Comparison of ENCODE assay signal across 8 cellular contexts in genomic region chr17:59618894-59619312, GRCh38. TPM values are rescaled to one million over a fixed set of nuclear protein-coding genes. Genes with fewer than 3 reads are reported as not detected.
DNase-seq lines count a peak whose midpoint lies in the region; ATAC-seq, FAIRE-seq and TF ChIP-seq lines count a peak whose summit lies in the region.

No MANE protein-coding gene starts in this region.

- ATAC-seq in Right ventricle myocardium inferior: no peak
- no peak for ATAC-seq in activated T-cell treated with anti-CD3 and anti-CD28 coated beads, Interleukin-2, amount 50 U/mL, for 72 hours (replicated peaks in 1 of 2)
- no peak for ATAC-seq in stimulated activated memory B cell treated with anti-CD40 and anti-IgM and Interleukin-4, amounts not matched to agents 10 μg/mL and 1 μg/mL and 100 μg/mL, for 72 hours

- TF ChIP-seq CTCF in right atrium auricular region (IDR thresholded peaks at IDR 0.05): no peak

- peak overlapping the region; percentile 98 for H3K27ac Mint-ChIP-seq in activated T-cell treated with anti-CD3 and anti-CD28 coated beads, Interleukin-2, amount 50 U/mL, for 72 hours
- H3K27ac Mint-ChIP-seq in stimulated activated memory B cell treated with anti-CD40 and anti-IgM and Interleukin-4, amounts not matched to agents 10 μg/mL and 1 μg/mL and 100 μg/mL, for 72 hours: peak overlapping the region; percentile 95

- H3K27me3 ChIP-seq in right atrium auricular region (no peaks in the 10 kb centered on the region), iPS-15b (ENCODE audit: control insufficient read depth, insufficient read depth, low read length) (no peaks in the 10 kb centered on the region)

- H3K9me3 ChIP-seq in right atrium auricular region (no peaks in the 10 kb centered on the region), iPS-15b (ENCODE audit: control insufficient read depth, insufficient read depth, low read length) (no peaks in the 10 kb centered on the region)

- DNase-seq in right atrium auricular region (ENCODE audit: low spot score) (no peak), Right ventricle myocardium inferior (ENCODE audit: missing footprints) (no peak), medulla oblongata (ENCODE audit: extremely low spot score) (no peak), occipital lobe (lab: John Stamatoyannopoulos, UW) (no peak), urothelium cell line (ENCODE audit: low spot score) (no peak)
- DNase-seq in activated T-cell treated with anti-CD3 and anti-CD28 coated beads, Interleukin-2, amount 50 U/mL, for 72 hours: no peak

- H3K4me1 Mint-ChIP-seq in activated T-cell treated with anti-CD3 and anti-CD28 coated beads, Interleukin-2, amount 50 U/mL, for 72 hours (ENCODE audit: low read depth): peaks cover 47% of the 10 kb centered on the region
- H3K4me1 Mint-ChIP-seq in stimulated activated memory B cell treated with anti-CD40 and anti-IgM and Interleukin-4, amounts not matched to agents 10 μg/mL and 1 μg/mL and 100 μg/mL, for 72 hours: peaks cover 51% of the 10 kb centered on the region

- peak overlapping the region; percentile 98 for H3K9ac ChIP-seq in iPS-15b (ENCODE audit: low read depth, low read length)

- H3K36me3 ChIP-seq in right atrium auricular region (no peaks in the 10 kb centered on the region), iPS-15b (ENCODE audit: control insufficient read depth, insufficient read depth, low read length) (no peaks in the 10 kb centered on the region)

- FAIRE-seq in urothelium cell line (lab: Jason Lieb, UNC): no peak

- H3K4me3 ChIP-seq in right atrium auricular region (peak overlapping the region; percentile 91), iPS-15b (ENCODE audit: low read depth, low read length) (peak overlapping the region; percentile 96)

- intact Hi-C loops in Right ventricle myocardium inferior (cut with DNase I): loop anchor here (1.0 to 2.0 kb wide), 2 partner anchors 54 to 88 kb away; partner anchors contain the start of genes DHX40, PTRH2 and VMP1

- peaks cover 7 to 11% of the 10 kb centered on the region in 2 donors for H3K36me3 Mint-ChIP-seq in activated T-cell treated with anti-CD3 and anti-CD28 coated beads, Interleukin-2, amount 50 U/mL, for 72 hours (ENCODE audit: insufficient read depth in 2 of 2)
- H3K36me3 Mint-ChIP-seq in stimulated activated memory B cell treated with anti-CD40 and anti-IgM and Interleukin-4, amounts not matched to agents 10 μg/mL and 1 μg/mL and 100 μg/mL, for 72 hours: peaks cover 5% of the 10 kb centered on the region

- H3K27ac ChIP-seq in right atrium auricular region: peak overlapping the region; percentile 98 to 99

- H3K4me1 ChIP-seq in right atrium auricular region (peaks cover 0 to 40% of the 10 kb centered on the region in 2 donors), iPS-15b (ENCODE audit: control insufficient read depth, insufficient read depth, low read length) (peaks cover 5% of the 10 kb centered on the region)

- no peaks in the 10 kb centered on the region for H3K27me3 Mint-ChIP-seq in activated T-cell treated with anti-CD3 and anti-CD28 coated beads, Interleukin-2, amount 50 U/mL, for 72 hours (ENCODE audit: low read depth)
- no peaks in the 10 kb centered on the region for H3K27me3 Mint-ChIP-seq in stimulated activated memory B cell treated with anti-CD40 and anti-IgM and Interleukin-4, amounts not matched to agents 10 μg/mL and 1 μg/mL and 100 μg/mL, for 72 hours

- no peaks in the 10 kb centered on the region for H3K9me3 Mint-ChIP-seq in activated T-cell treated with anti-CD3 and anti-CD28 coated beads, Interleukin-2, amount 50 U/mL, for 72 hours
- no peaks in the 10 kb centered on the region for H3K9me3 Mint-ChIP-seq in stimulated activated memory B cell treated with anti-CD40 and anti-IgM and Interleukin-4, amounts not matched to agents 10 μg/mL and 1 μg/mL and 100 μg/mL, for 72 hours

- H3K4me3 Mint-ChIP-seq in activated T-cell treated with anti-CD3 and anti-CD28 coated beads, Interleukin-2, amount 50 U/mL, for 72 hours: peak overlapping the region; percentile 85 to 91
- H3K4me3 Mint-ChIP-seq in stimulated activated memory B cell treated with anti-CD40 and anti-IgM and Interleukin-4, amounts not matched to agents 10 μg/mL and 1 μg/mL and 100 μg/mL, for 72 hours: peak overlapping the region; percentile 83

RNA-seq across cellular contexts. Expression of gene CLTC, which starts 0.8 kb away (rescaled TPM):
- total RNA-seq in right atrium auricular region (100 to 1,000 TPM; 183 to 256 TPM), Right ventricle myocardium inferior (136 TPM), occipital lobe (306 TPM)
- total RNA-seq in activated T-cell treated with anti-CD3 and anti-CD28 coated beads, Interleukin-2, amount 50 U/mL, for 72 hours: 100 to 1,000 TPM; 144 to 149 TPM

RNA-seq across cellular contexts. Expression of gene DHX40, which starts 53.5 kb away (rescaled TPM):
- total RNA-seq in right atrium auricular region (10 to 100 TPM; 22.1 to 22.7 TPM), Right ventricle myocardium inferior (18.0 TPM), occipital lobe (91.6 TPM)
- 10 to 100 TPM; 35.9 to 37.5 TPM for total RNA-seq in activated T-cell treated with anti-CD3 and anti-CD28 coated beads, Interleukin-2, amount 50 U/mL, for 72 hours
